ENCODE assay signal across 23 cellular contexts in genomic region chr3:22720596-22720995, GRCh38.
A peak's percentile ranks its signal among the peaks of the same experiment; 100 is the strongest.
DNase-seq lines count a peak whose midpoint lies in the region.
"Had no signal": no experiment of that assay in that cellular context is flagged by ENCODE, and none has a peak within 500 bp of the region (broad histone marks: within the 10 kb centered on the region; RNA-seq: fewer than 3 reads in every experiment).

No MANE protein-coding gene starts in this region.

- DNase-seq in DMS153 (lab: John Stamatoyannopoulos, UW) (peak; percentile 65), DMS153 treated with DMSO at 0.1 percent for 48 hours (lab: John Stamatoyannopoulos, UW; ENCODE audit: unreplicated experiment) (no peak), lung microvascular endothelial cell (ENCODE audit: low read depth in 2 of 2) (peak; percentile 21 to 94)
- no peak for DNase-seq in activated CD4-positive, alpha-beta T cell treated with anti-CD3 and anti-CD28 coated beads, Interleukin-2, amount 50 U/mL, for 48 hours
- DNase-seq: 8988T; ACHN; AML-193; BE2C; C1 segment of cervical spinal cord; Caco-2; Calu3; CD4-positive, alpha-beta memory T cell; CD4-positive, alpha-beta T cell; CD4-positive, CD25-positive, alpha-beta regulatory T cell; CD8-positive, alpha-beta memory T cell; CD8-positive, alpha-beta T cell; COR-L47; DMS 273 treated with DMSO at 0.1 percent for 48 hours; DMS53; DMS79; DMS79 treated with DMSO at 0.1 percent for 48 hours; DND-41; EL had no signal

Comparison
In these comparisons a context has a peak if more than half of its experiments do, and no peak if none do; other contexts are left out.
1. DNase-seq: peak in DMS153 (single experiment) and lung microvascular endothelial cell (2 of 2); none in DMS153 treated with DMSO at 0.1 percent for 48 hours (single experiment) and activated CD4-positive, alpha-beta T cell treated with anti-CD3 and anti-CD28 coated beads, Interleukin-2, amount 50 U/mL, for 48 hours (0 of 2).